In genomic region chr1:20662110-20662475, GRCh38 we compare ENCODE assay signal across 8 cellular contexts. TPM values are rescaled to one million over a fixed set of nuclear protein-coding genes. Genes with fewer than 3 reads are reported as not detected.
A peak's percentile ranks its signal among the peaks of the same experiment; 100 is the strongest.
DNase-seq lines count a peak whose midpoint lies in the region; ATAC-seq and TF ChIP-seq lines count a peak whose summit lies in the region.

No MANE protein-coding gene starts in this region.

- CTCF ChIA-PET in activated CD8-positive, alpha-beta T cell treated with anti-CD3 and anti-CD28 coated beads for 36 hours (lab: Charles Lee), result interaction anchor here (0.7 to 2.1 kb wide), 5 partner anchors 11 to 123 kb away, joined by 3 to 9 read pairs (median 6); partner anchors contain the start of gene PINK1

- H3K27ac ChIP-seq in iPS-18a (ENCODE audit: low read length) (peak overlapping the region; percentile 0), stomach smooth muscle (ENCODE audit: low read length) (peak overlapping the region; percentile 81)

- peak overlapping the region; percentile 99 for H3K27ac Mint-ChIP-seq in activated CD8-positive, alpha-beta T cell treated with anti-CD3 and anti-CD28 coated beads for 36 hours

- H3K9me3 Mint-ChIP-seq in activated CD8-positive, alpha-beta T cell treated with anti-CD3 and anti-CD28 coated beads for 36 hours, result no peaks in the 10 kb centered on the region

- TF ChIP-seq CTCF in activated CD8-positive, alpha-beta T cell treated with anti-CD3 and anti-CD28 coated beads for 36 hours (IDR thresholded peaks at IDR 0.05), result no peak

- H3K4me1 Mint-ChIP-seq in activated CD8-positive, alpha-beta T cell treated with anti-CD3 and anti-CD28 coated beads for 36 hours (ENCODE audit: low read depth), result peaks cover 43% of the 10 kb centered on the region

- H3K9me3 ChIP-seq in iPS-18a (ENCODE audit: control insufficient read depth, low read depth, low read length) (no peaks in the 10 kb centered on the region), stomach smooth muscle (ENCODE audit: control insufficient read depth in 2 of 2, low read length in 2 of 2) (no peaks in the 10 kb centered on the region)

- H3K4me1 ChIP-seq in iPS-18a (ENCODE audit: control insufficient read depth, low read depth, low read length) (peaks cover 7% of the 10 kb centered on the region), stomach smooth muscle (ENCODE audit: control insufficient read depth, insufficient read depth, low read length) (peaks cover 14% of the 10 kb centered on the region)

- H3K36me3 ChIP-seq in iPS-18a (ENCODE audit: control insufficient read depth, low read depth, low read length), result peaks cover 15% of the 10 kb centered on the region
- H3K36me3 ChIP-seq in stomach smooth muscle (ENCODE audit: control insufficient read depth in 2 of 2, insufficient read depth in 2 of 2, low read length in 2 of 2), result peaks cover 5 to 8% of the 10 kb centered on the region in 2 donors

- DNase-seq in NCI-H510A (lab: John Stamatoyannopoulos, UW) (peak; percentile 39), NCI-H510A treated with DMSO at 0.1 percent for 48 hours (lab: John Stamatoyannopoulos, UW) (no peak), NCI-H1417 treated with DMSO at 0.1 percent for 48 hours (lab: John Stamatoyannopoulos, UW) (no peak)
- no peak for DNase-seq in activated CD8-positive, alpha-beta T cell treated with anti-CD3 and anti-CD28 coated beads for 36 hours

- POLR2A ChIA-PET in activated CD8-positive, alpha-beta T cell treated with anti-CD3 and anti-CD28 coated beads for 36 hours (lab: Charles Lee), result interaction anchor here (1.2 kb wide), 1 partner anchor 20 kb away, joined by 4 read pairs; no protein-coding TSS in a partner anchor

- H3K4me3 ChIP-seq in iPS-18a (ENCODE audit: low read length) (peak overlapping the region; percentile 96), stomach smooth muscle (ENCODE audit: low read length in 2 of 2) (peak overlapping the region; percentile 60 to 98)

- peak overlapping the region; percentile 85 for H3K4me3 Mint-ChIP-seq in activated CD8-positive, alpha-beta T cell treated with anti-CD3 and anti-CD28 coated beads for 36 hours

- no peaks in the 10 kb centered on the region for H3K27me3 Mint-ChIP-seq in activated CD8-positive, alpha-beta T cell treated with anti-CD3 and anti-CD28 coated beads for 36 hours

- intact Hi-C loops in activated CD8-positive, alpha-beta T cell treated with anti-CD3 and anti-CD28 coated beads for 36 hours (cut with micrococcal nuclease), result no loop called here

- H3K27me3 ChIP-seq in iPS-18a (ENCODE audit: control insufficient read depth, insufficient read depth, low read length), result no peaks in the 10 kb centered on the region
- H3K27me3 ChIP-seq in stomach smooth muscle (ENCODE audit: control insufficient read depth in 1 of 2, insufficient read depth in 2 of 2, low read length in 2 of 2), result no peaks in the 10 kb centered on the region

- no peak for ATAC-seq in activated CD8-positive, alpha-beta T cell treated with anti-CD3 and anti-CD28 coated beads for 36 hours
- ATAC-seq in GM18498 (IDR thresholded peaks at IDR 0.05; ENCODE audit: unreplicated experiment), result no peak
- ATAC-seq in GM21717 (IDR thresholded peaks at IDR 0.05; ENCODE audit: unreplicated experiment), result no peak

- peak overlapping the region; percentile 49 for H3K9ac ChIP-seq in iPS-18a (ENCODE audit: low read length)
- H3K9ac ChIP-seq in stomach smooth muscle (ENCODE audit: low read length in 2 of 2), result peak overlapping the region; percentile 68 to 86

- peaks cover 26% of the 10 kb centered on the region for H3K36me3 Mint-ChIP-seq in activated CD8-positive, alpha-beta T cell treated with anti-CD3 and anti-CD28 coated beads for 36 hours (ENCODE audit: low read depth)

RNA-seq across cellular contexts. Expression of gene DDOST, which starts 0.9 kb away (rescaled TPM):
- total RNA-seq in activated CD8-positive, alpha-beta T cell treated with anti-CD3 and anti-CD28 coated beads for 36 hours, result 100 to 1,000 TPM; 140 to 159 TPM

RNA-seq across cellular contexts. Expression of gene PINK1, which starts 28.8 kb away (rescaled TPM):
- total RNA-seq in activated CD8-positive, alpha-beta T cell treated with anti-CD3 and anti-CD28 coated beads for 36 hours, result 1 to 10 TPM; 2.7 to 3.3 TPM

RNA-seq across cellular contexts. Expression of gene KIF17, which starts 55.7 kb away (rescaled TPM):
- total RNA-seq in activated CD8-positive, alpha-beta T cell treated with anti-CD3 and anti-CD28 coated beads for 36 hours, result not detected
